20 cellular contexts compared by ENCODE assay signal in the genomic region with DNA sequence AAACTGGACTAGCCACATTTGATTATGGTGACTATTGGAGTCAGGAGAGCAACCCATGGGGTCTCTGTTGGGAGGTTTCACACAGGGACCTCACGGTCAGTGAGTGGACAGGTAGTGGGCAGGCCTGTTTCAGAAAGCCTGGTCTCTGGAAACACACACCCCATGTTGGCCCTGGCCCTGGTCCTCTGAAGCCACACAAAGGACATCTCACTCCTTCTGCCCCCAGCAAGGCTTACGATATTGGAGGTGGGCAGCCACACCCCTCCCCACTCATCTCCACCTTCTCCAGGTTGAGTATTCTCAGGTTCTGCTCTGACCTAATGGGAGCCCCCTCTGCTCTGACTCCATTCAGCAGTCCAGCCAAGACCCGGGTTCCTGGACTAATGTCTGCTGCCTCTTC.
"Had no signal": no experiment of that assay in that cellular context is flagged by ENCODE, and none has a peak within 500 bp of the region (broad histone marks: within the 10 kb centered on the region; RNA-seq: fewer than 3 reads in every experiment).

No MANE protein-coding gene starts in this region.

- ATAC-seq: effector memory CD8-positive, alpha-beta T cell; foreskin keratinocyte; gastroesophageal sphincter; heart left ventricle; left cardiac atrium; left lung; left ventricle myocardium superior; lower lobe of right lung; mucosa of descending colon had no signal

- H3K36me3 Mint-ChIP-seq: immature natural killer cell, mesothelial cell of epicardium, naive B cell had no signal

- DNase-seq: colonic mucosa; cortex of kidney; effector CD8-positive, alpha-beta T cell; effector memory CD8-positive, alpha-beta T cell; foreskin keratinocyte; heart left ventricle; hypothalamus; immature natural killer cell; left cardiac atrium; left lung; left ventricle myocardium superior; lower lobe of right lung; mesenchymal stem cell; mucosa of descending colon; naive B cell had no signal

- H3K4me1 ChIP-seq: colonic mucosa, esophagus muscularis mucosa, foreskin keratinocyte, gastroesophageal sphincter, heart left ventricle, left lung, lower lobe of right lung had no signal

- H3K27ac Mint-ChIP-seq: dendritic cell treated with granulocyte-macrophage colony-stimulating factor and Interleukin-4, amounts not matched to agents 40 ng/mL and 50 ng/mL, for 4 days; effector memory CD8-positive, alpha-beta T cell; immature natural killer cell; mesothelial cell of epicardium; naive B cell had no signal

- H3K27ac ChIP-seq: colonic mucosa, esophagus muscularis mucosa, foreskin keratinocyte, gastroesophageal sphincter, heart left ventricle, hepatocyte, left lung, lower lobe of right lung had no signal

- H3K27me3 Mint-ChIP-seq: dendritic cell treated with granulocyte-macrophage colony-stimulating factor and Interleukin-4, amounts not matched to agents 40 ng/mL and 50 ng/mL, for 4 days; naive B cell had no signal

- H3K4me3 ChIP-seq: colonic mucosa, esophagus muscularis mucosa, gastroesophageal sphincter, heart left ventricle, hepatocyte, left lung, lower lobe of right lung, mucosa of descending colon had no signal

- H3K9me3 ChIP-seq: colonic mucosa, esophagus muscularis mucosa, gastroesophageal sphincter, heart left ventricle, left lung, lower lobe of right lung, mucosa of descending colon had no signal

- H3K27me3 ChIP-seq: colonic mucosa, esophagus muscularis mucosa, foreskin keratinocyte, gastroesophageal sphincter, heart left ventricle, hepatocyte, left lung had no signal

- H3K36me3 ChIP-seq: colonic mucosa, esophagus muscularis mucosa, gastroesophageal sphincter, heart left ventricle, left lung, lower lobe of right lung had no signal

- H3K4me3 Mint-ChIP-seq: dendritic cell treated with granulocyte-macrophage colony-stimulating factor and Interleukin-4, amounts not matched to agents 40 ng/mL and 50 ng/mL, for 4 days; effector memory CD8-positive, alpha-beta T cell; immature natural killer cell; mesothelial cell of epicardium; naive B cell had no signal
